ENCODE assay signal across 1 cellular context in the genomic region with DNA sequence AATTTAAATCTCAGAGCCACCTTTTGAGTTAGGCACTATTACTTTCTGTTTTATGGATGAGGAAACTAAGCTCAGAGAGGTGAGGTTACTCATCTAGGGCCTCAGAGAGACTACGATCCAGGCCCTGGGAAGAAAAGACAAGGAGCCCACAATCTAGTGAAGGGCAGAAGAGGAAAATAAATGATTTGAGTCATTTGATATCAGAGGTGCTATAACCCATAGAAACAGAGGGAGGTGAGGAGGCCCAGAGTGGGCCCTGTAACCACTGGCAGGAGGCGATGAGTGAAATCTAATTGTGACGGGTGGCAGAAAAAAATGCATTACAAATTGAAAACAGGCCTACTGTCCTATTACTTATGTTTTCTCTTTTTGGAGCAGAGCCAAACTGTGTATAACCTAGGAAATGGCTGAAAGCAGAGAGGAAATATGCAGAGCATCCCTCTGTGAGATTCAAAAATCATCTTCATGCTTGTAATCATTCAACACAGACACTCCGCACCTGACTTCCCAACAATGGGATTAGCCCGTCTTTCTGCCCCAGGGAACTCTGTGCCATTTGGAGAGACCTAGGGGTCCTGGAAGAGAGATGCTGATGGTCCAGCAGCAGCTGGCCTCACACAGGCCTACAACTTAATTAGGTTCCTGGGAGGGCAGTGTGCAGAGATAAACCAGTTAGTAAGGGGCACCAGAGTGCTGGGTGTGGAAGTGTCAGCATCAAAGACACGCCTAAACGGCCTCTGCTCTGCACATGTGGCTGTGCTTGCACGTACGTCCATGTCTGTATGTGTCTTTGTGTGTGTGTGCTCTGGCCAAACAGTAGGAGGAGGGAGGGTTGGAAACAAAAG.
TF ChIP-seq lines count a peak whose summit lies in the region.

No MANE protein-coding gene starts in this region.

TF ChIP-seq in IMR-90, 13 proteins besides CTCF, POLR2A, EP300 and RAD21:
- TF ChIP-seq CHD1 (IDR thresholded peaks at IDR 0.05; ENCODE audit: low read depth, low read length) (no peak), FOS (IDR thresholded peaks at IDR 0.05; ENCODE audit: low read depth, low read length) (no peak), SMC3 (IDR thresholded peaks at IDR 0.05; ENCODE audit: low read depth, low read length) (no peak), BHLHE40 (IDR thresholded peaks at IDR 0.05; ENCODE audit: low read depth, low read length) (no peak), RFX5 (IDR thresholded peaks at IDR 0.05; ENCODE audit: low read depth, low read length) (no peak), RCOR1 (IDR thresholded peaks at IDR 0.05; ENCODE audit: insufficient replicate concordance, low read length) (no peak), ELK1 (IDR thresholded peaks at IDR 0.05; ENCODE audit: borderline replicate concordance, low read depth, low read length) (no peak), NFE2L2 (IDR thresholded peaks at IDR 0.05; ENCODE audit: low read depth, low read length) (no peak), CEBPB (IDR thresholded peaks at IDR 0.05; ENCODE audit: low read depth, low read length) (no peak), MAFK (IDR thresholded peaks at IDR 0.05; ENCODE audit: low read depth, low read length) (no peak), MXI1 (IDR thresholded peaks at IDR 0.05; ENCODE audit: borderline replicate concordance, low read depth, low read length) (no peak), MAZ (IDR thresholded peaks at IDR 0.05; ENCODE audit: borderline replicate concordance, low read depth, low read length) (no peak)
- TF ChIP-seq, protein P1, sequence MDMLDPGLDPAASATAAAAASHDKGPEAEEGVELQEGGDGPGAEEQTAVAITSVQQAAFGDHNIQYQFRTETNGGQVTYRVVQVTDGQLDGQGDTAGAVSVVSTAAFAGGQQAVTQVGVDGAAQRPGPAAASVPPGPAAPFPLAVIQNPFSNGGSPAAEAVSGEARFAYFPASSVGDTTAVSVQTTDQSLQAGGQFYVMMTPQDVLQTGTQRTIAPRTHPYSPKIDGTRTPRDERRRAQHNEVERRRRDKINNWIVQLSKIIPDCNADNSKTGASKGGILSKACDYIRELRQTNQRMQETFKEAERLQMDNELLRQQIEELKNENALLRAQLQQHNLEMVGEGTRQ (IDR thresholded peaks at IDR 0.05; ENCODE audit: low read depth, low read length): no peak
